8 cellular contexts compared by ENCODE assay signal in genomic region chr14:22871200-22871961, GRCh38. TPM values are rescaled to one million over a fixed set of nuclear protein-coding genes. Genes with fewer than 3 reads are reported as not detected.
DNase-seq lines count a peak whose midpoint lies in the region; ATAC-seq, FAIRE-seq and TF ChIP-seq lines count a peak whose summit lies in the region.

TSS of gene LRP10 (plus strand) at chr14:22871740. CDS start at chr14:22872304, 564 bp downstream.

- H3K9me3 ChIP-seq in ES-I3 (ENCODE audit: control insufficient read depth, insufficient read depth, low read length): no peaks in the 10 kb centered on the region
- no peaks in the 10 kb centered on the region for H3K9me3 ChIP-seq in SJSA1 (replicated peaks)
- H3K9me3 ChIP-seq in gastroesophageal sphincter: no peaks in the 10 kb centered on the region

- peak within 1 kb of the TSS; percentile 92 for H3K4me3 ChIP-seq in LNCaP clone FGC (ENCODE audit: low read depth, low read length)
- H3K4me3 ChIP-seq in SJSA1: peak within 1 kb of the TSS; percentile 87
- H3K4me3 ChIP-seq in gastroesophageal sphincter: peak within 1 kb of the TSS; percentile 71 to 98

- peak; percentile 92 for ATAC-seq in gastroesophageal sphincter

- DNase-seq in H54 (ENCODE audit: insufficient read length, low spot score): peak; percentile 64
- DNase-seq in LNCaP clone FGC (ENCODE audit: low read depth): peak; percentile 87
- DNase-seq in SJSA1 (ENCODE audit: low read depth in 1 of 2, low spot score in 2 of 2): peak; percentile 87 to 88
- DNase-seq in activated naive CD4-positive, alpha-beta T cell treated with Interleukin-2 at 50 U/mL for 16 hours: peak; percentile 81
- DNase-seq in nucleus accumbens (lab: John Stamatoyannopoulos, UW): peak; percentile 27 to 95 (median 82)

- H3K9ac ChIP-seq in ES-I3 (ENCODE audit: low read depth, low read length): peak within 1 kb of the TSS; percentile 81

- H3K36me3 ChIP-seq in ES-I3 (ENCODE audit: insufficient read depth, low read length): no peaks in the 10 kb centered on the region; the same call in 1 of the 2 replicates
- peaks cover 30% of the 10 kb centered on the region for H3K36me3 ChIP-seq in SJSA1
- peaks cover 0 to 34% of the 10 kb centered on the region in 2 donors for H3K36me3 ChIP-seq in gastroesophageal sphincter

- no peaks in the 10 kb centered on the region for H3K4me1 ChIP-seq in ES-I3 (ENCODE audit: insufficient read depth, low read length)
- H3K4me1 ChIP-seq in SJSA1 (replicated peaks): peaks cover 16% of the 10 kb centered on the region
- peaks cover 4 to 62% (median 17%) of the 10 kb centered on the region in 3 donors for H3K4me1 ChIP-seq in gastroesophageal sphincter

- no peak; the same call in 1 of the 2 replicates for TF ChIP-seq POLR2A in H54 (IDR thresholded peaks at IDR 0.05; ENCODE audit: low read depth, low read length)
- peak; percentile 73 to 83 for TF ChIP-seq POLR2A in gastroesophageal sphincter (IDR thresholded peaks at IDR 0.05)

- TF ChIP-seq CTCF in LNCaP clone FGC (IDR thresholded peaks at IDR 0.05; ENCODE audit: control insufficient read depth, extremely low read depth, insufficient read depth): no peak
- TF ChIP-seq CTCF in gastroesophageal sphincter (IDR thresholded peaks at IDR 0.05): peak in 1 of 4 experiments; percentile 1

- H3K27ac ChIP-seq in SJSA1 (peak within 1 kb of the TSS; percentile 81), gastroesophageal sphincter (peak within 1 kb of the TSS; percentile 94 to 100 (median 98)), temporal lobe (ENCODE audit: low read depth, low read length) (peak within 1 kb of the TSS; percentile 87)

- peak; percentile 23 for FAIRE-seq in H54 (lab: Jason Lieb, UNC)

- TF ChIP-seq EP300 in gastroesophageal sphincter (IDR thresholded peaks at IDR 0.05): no peak

- no peaks in the 10 kb centered on the region for H3K27me3 ChIP-seq in SJSA1 (replicated peaks)
- no peaks in the 10 kb centered on the region for H3K27me3 ChIP-seq in gastroesophageal sphincter

- 0 to 1% methylated on average over 12 to 14 of the region's 42 CpGs for WGBS in gastroesophageal sphincter (ENCODE audit: low coverage in 1 of 2), 2 donors

RNA-seq across cellular contexts. Expression of gene LRP10, which starts in this region (rescaled TPM):
- total RNA-seq in SJSA1 (2014; rRNA removed; shearing (Covaris generic)): 37.4 and 41.4 TPM in 2 replicates
- total RNA-seq in gastroesophageal sphincter (100 to 1,000 TPM; 123 to 257 (median 163) TPM), temporal lobe (4.7 TPM)

Comparison
In these comparisons a context has a peak if more than half of its experiments do, and no peak if none do; other contexts are left out.
1. Peak in every context shown above with its lines: DNase-seq, ATAC-seq, H3K4me3 ChIP-seq and H3K27ac ChIP-seq.